In the genomic region with DNA sequence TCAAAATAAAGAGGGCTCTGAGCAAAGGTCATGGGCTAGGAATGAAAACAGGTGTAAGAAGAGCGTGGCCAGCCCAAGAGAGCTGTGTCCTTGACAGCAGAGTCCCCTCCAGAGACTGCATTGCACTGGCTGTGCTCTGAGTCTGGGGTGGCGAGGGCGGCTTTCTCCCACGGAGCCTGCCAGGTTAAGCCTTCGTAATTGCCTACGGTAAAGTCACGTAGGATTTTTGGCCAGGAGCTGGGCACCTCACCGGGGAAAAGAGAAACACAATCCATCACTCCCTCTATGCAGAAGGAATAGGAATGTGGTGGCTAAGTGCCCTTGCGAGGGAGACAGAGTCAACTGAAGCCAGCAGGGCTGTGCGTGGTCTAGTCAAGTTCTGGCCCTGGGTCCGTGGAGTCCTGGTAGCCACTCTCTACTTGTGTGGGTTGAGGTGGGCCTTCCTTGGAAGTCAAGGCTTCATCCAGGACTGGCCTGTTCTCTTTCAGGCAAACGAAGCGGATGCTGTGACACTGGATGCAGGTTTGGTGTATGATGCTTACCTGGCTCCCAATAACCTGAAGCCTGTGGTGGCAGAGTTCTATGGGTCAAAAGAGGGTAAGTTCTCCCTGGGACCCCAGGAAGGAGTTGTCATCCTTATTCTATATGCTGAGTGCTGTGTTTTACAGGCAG, we compare ENCODE assay signal across 1 cellular context.
A peak's percentile ranks its signal among the peaks of the same experiment; 100 is the strongest.
TF ChIP-seq lines count a peak whose summit lies in the region.

No MANE protein-coding gene starts in this region.

TF ChIP-seq in HepG2, 621 proteins besides CTCF, POLR2A, EP300 and RAD21 (continues in another document):
- TF ChIP-seq, protein P1, sequence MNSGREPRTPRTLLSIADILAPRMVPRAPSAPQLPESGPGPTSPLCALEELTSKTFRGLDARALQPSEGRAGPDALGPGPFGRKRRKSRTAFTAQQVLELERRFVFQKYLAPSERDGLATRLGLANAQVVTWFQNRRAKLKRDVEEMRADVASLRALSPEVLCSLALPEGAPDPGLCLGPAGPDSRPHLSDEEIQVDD (CRISPR knock-in tag; IDR thresholded peaks at IDR 0.05; ENCODE audit: borderline replicate concordance): no peak
- TF ChIP-seq JUN (CRISPR knock-in tag; IDR thresholded peaks at IDR 0.05) (no peak), ZNF777 (CRISPR knock-in tag; IDR thresholded peaks at IDR 0.05) (no peak), ZNF746 (CRISPR knock-in tag; IDR thresholded peaks at IDR 0.05) (peak; percentile 27; the same call in 1 of the 2 replicates), RFXAP (CRISPR knock-in tag; IDR thresholded peaks at IDR 0.05; ENCODE audit: borderline replicate concordance) (no peak), THYN1 (CRISPR knock-in tag; IDR thresholded peaks at IDR 0.05; ENCODE audit: borderline replicate concordance, low read depth) (no peak), SAFB2 (CRISPR knock-in tag; IDR thresholded peaks at IDR 0.05; ENCODE audit: borderline replicate concordance, low read depth) (no peak), ZNF850 (CRISPR knock-in tag; conservative IDR thresholded peaks at IDR 0.05) (no peak), REL (CRISPR knock-in tag; conservative IDR thresholded peaks at IDR 0.05) (no peak), MEIS1 (CRISPR knock-in tag; IDR thresholded peaks at IDR 0.05; ENCODE audit: borderline replicate concordance) (no peak), FOXK1 (CRISPR knock-in tag; IDR thresholded peaks at IDR 0.05; ENCODE audit: borderline replicate concordance, low read depth) (no peak), POLR2G (IDR thresholded peaks at IDR 0.05; ENCODE audit: low read depth, low read length) (peak; percentile 72), KLF15 (CRISPR knock-in tag; IDR thresholded peaks at IDR 0.05; ENCODE audit: borderline replicate concordance) (no peak), ZNF572 (CRISPR knock-in tag; IDR thresholded peaks at IDR 0.05) (no peak), TCF7 (IDR thresholded peaks at IDR 0.05; ENCODE audit: low read depth) (no peak), TARDBP (CRISPR knock-in tag; IDR thresholded peaks at IDR 0.05) (no peak), SETDB1 (CRISPR knock-in tag; IDR thresholded peaks at IDR 0.05; ENCODE audit: borderline replicate concordance) (no peak), REPIN1 (CRISPR knock-in tag; IDR thresholded peaks at IDR 0.05; ENCODE audit: borderline replicate concordance, low read depth) (peak; percentile 13; the same call in 1 of the 2 replicates), SP4 (CRISPR knock-in tag; IDR thresholded peaks at IDR 0.05) (0 out of 2 replicates have a peak, but pooled peaks have one; percentile 23), SOX13 (IDR thresholded peaks at IDR 0.05) (no peak), SOX13 (CRISPR knock-in tag; conservative IDR thresholded peaks at IDR 0.05 in 1 of 2, IDR thresholded peaks at IDR 0.05 in 1 of 2) (no peak), RXRA (CRISPR knock-in tag; IDR thresholded peaks at IDR 0.05) (no peak), EZH2 (conservative IDR thresholded peaks at IDR 0.05; ENCODE audit: low read depth, low read length) (no peak), SMARCE1 (IDR thresholded peaks at IDR 0.05; ENCODE audit: borderline replicate concordance) (no peak)
- TF ChIP-seq, protein P2, sequence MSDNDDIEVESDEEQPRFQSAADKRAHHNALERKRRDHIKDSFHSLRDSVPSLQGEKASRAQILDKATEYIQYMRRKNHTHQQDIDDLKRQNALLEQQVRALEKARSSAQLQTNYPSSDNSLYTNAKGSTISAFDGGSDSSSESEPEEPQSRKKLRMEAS (IDR thresholded peaks at IDR 0.05): peak; percentile 25; the same call in 1 of the 2 replicates
- TF ChIP-seq, protein P3, sequence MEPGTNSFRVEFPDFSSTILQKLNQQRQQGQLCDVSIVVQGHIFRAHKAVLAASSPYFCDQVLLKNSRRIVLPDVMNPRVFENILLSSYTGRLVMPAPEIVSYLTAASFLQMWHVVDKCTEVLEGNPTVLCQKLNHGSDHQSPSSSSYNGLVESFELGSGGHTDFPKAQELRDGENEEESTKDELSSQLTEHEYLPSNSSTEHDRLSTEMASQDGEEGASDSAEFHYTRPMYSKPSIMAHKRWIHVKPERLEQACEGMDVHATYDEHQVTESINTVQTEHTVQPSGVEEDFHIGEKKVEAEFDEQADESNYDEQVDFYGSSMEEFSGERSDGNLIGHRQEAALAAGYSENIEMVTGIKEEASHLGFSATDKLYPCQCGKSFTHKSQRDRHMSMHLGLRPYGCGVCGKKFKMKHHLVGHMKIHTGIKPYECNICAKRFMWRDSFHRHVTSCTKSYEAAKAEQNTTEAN (CRISPR knock-in tag; conservative IDR thresholded peaks at IDR 0.05): no peak
- TF ChIP-seq, protein P4, sequence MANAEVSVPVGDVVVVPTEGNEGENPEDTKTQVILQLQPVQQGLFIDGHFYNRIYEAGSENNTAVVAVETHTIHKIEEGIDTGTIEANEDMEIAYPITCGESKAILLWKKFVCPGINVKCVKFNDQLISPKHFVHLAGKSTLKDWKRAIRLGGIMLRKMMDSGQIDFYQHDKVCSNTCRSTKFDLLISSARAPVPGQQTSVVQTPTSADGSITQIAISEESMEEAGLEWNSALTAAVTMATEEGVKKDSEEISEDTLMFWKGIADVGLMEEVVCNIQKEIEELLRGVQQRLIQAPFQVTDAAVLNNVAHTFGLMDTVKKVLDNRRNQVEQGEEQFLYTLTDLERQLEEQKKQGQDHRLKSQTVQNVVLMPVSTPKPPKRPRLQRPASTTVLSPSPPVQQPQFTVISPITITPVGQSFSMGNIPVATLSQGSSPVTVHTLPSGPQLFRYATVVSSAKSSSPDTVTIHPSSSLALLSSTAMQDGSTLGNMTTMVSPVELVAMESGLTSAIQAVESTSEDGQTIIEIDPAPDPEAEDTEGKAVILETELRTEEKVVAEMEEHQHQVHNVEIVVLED (CRISPR knock-in tag; IDR thresholded peaks at IDR 0.05; ENCODE audit: borderline replicate concordance): no peak
- TF ChIP-seq, protein P5, sequence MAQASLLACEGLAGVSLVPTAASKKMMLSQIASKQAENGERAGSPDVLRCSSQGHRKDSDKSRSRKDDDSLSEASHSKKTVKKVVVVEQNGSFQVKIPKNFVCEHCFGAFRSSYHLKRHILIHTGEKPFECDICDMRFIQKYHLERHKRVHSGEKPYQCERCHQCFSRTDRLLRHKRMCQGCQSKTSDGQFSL (CRISPR knock-in tag; IDR thresholded peaks at IDR 0.05): no peak
- TF ChIP-seq, protein P6, sequence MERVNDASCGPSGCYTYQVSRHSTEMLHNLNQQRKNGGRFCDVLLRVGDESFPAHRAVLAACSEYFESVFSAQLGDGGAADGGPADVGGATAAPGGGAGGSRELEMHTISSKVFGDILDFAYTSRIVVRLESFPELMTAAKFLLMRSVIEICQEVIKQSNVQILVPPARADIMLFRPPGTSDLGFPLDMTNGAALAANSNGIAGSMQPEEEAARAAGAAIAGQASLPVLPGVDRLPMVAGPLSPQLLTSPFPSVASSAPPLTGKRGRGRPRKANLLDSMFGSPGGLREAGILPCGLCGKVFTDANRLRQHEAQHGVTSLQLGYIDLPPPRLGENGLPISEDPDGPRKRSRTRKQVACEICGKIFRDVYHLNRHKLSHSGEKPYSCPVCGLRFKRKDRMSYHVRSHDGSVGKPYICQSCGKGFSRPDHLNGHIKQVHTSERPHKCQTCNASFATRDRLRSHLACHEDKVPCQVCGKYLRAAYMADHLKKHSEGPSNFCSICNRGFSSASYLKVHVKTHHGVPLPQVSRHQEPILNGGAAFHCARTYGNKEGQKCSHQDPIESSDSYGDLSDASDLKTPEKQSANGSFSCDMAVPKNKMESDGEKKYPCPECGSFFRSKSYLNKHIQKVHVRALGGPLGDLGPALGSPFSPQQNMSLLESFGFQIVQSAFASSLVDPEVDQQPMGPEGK (CRISPR knock-in tag; IDR thresholded peaks at IDR 0.05): no peak
- TF ChIP-seq, protein P7, sequence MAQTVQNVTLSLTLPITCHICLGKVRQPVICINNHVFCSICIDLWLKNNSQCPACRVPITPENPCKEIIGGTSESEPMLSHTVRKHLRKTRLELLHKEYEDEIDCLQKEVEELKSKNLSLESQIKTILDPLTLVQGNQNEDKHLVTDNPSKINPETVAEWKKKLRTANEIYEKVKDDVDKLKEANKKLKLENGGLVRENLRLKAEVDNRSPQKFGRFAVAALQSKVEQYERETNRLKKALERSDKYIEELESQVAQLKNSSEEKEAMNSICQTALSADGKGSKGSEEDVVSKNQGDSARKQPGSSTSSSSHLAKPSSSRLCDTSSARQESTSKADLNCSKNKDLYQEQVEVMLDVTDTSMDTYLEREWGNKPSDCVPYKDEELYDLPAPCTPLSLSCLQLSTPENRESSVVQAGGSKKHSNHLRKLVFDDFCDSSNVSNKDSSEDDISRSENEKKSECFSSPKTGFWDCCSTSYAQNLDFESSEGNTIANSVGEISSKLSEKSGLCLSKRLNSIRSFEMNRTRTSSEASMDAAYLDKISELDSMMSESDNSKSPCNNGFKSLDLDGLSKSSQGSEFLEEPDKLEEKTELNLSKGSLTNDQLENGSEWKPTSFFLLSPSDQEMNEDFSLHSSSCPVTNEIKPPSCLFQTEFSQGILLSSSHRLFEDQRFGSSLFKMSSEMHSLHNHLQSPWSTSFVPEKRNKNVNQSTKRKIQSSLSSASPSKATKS (CRISPR knock-in tag; IDR thresholded peaks at IDR 0.05): no peak
- TF ChIP-seq, protein P8, sequence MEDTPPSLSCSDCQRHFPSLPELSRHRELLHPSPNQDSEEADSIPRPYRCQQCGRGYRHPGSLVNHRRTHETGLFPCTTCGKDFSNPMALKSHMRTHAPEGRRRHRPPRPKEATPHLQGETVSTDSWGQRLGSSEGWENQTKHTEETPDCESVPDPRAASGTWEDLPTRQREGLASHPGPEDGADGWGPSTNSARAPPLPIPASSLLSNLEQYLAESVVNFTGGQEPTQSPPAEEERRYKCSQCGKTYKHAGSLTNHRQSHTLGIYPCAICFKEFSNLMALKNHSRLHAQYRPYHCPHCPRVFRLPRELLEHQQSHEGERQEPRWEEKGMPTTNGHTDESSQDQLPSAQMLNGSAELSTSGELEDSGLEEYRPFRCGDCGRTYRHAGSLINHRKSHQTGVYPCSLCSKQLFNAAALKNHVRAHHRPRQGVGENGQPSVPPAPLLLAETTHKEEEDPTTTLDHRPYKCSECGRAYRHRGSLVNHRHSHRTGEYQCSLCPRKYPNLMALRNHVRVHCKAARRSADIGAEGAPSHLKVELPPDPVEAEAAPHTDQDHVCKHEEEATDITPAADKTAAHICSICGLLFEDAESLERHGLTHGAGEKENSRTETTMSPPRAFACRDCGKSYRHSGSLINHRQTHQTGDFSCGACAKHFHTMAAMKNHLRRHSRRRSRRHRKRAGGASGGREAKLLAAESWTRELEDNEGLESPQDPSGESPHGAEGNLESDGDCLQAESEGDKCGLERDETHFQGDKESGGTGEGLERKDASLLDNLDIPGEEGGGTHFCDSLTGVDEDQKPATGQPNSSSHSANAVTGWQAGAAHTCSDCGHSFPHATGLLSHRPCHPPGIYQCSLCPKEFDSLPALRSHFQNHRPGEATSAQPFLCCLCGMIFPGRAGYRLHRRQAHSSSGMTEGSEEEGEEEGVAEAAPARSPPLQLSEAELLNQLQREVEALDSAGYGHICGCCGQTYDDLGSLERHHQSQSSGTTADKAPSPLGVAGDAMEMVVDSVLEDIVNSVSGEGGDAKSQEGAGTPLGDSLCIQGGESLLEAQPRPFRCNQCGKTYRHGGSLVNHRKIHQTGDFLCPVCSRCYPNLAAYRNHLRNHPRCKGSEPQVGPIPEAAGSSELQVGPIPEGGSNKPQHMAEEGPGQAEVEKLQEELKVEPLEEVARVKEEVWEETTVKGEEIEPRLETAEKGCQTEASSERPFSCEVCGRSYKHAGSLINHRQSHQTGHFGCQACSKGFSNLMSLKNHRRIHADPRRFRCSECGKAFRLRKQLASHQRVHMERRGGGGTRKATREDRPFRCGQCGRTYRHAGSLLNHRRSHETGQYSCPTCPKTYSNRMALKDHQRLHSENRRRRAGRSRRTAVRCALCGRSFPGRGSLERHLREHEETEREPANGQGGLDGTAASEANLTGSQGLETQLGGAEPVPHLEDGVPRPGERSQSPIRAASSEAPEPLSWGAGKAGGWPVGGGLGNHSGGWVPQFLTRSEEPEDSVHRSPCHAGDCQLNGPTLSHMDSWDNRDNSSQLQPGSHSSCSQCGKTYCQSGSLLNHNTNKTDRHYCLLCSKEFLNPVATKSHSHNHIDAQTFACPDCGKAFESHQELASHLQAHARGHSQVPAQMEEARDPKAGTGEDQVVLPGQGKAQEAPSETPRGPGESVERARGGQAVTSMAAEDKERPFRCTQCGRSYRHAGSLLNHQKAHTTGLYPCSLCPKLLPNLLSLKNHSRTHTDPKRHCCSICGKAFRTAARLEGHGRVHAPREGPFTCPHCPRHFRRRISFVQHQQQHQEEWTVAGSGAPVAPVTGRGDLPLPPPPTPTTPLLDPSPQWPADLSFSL (CRISPR knock-in tag; IDR thresholded peaks at IDR 0.05): no peak
- TF ChIP-seq, protein P9, sequence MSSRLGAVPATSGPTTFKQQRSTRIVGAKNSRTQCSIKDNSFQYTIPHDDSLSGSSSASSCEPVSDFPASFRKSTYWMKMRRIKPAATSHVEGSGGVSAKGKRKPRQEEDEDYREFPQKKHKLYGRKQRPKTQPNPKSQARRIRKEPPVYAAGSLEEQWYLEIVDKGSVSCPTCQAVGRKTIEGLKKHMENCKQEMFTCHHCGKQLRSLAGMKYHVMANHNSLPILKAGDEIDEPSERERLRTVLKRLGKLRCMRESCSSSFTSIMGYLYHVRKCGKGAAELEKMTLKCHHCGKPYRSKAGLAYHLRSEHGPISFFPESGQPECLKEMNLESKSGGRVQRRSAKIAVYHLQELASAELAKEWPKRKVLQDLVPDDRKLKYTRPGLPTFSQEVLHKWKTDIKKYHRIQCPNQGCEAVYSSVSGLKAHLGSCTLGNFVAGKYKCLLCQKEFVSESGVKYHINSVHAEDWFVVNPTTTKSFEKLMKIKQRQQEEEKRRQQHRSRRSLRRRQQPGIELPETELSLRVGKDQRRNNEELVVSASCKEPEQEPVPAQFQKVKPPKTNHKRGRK (CRISPR knock-in tag; IDR thresholded peaks at IDR 0.05): no peak
- TF ChIP-seq, protein P10, sequence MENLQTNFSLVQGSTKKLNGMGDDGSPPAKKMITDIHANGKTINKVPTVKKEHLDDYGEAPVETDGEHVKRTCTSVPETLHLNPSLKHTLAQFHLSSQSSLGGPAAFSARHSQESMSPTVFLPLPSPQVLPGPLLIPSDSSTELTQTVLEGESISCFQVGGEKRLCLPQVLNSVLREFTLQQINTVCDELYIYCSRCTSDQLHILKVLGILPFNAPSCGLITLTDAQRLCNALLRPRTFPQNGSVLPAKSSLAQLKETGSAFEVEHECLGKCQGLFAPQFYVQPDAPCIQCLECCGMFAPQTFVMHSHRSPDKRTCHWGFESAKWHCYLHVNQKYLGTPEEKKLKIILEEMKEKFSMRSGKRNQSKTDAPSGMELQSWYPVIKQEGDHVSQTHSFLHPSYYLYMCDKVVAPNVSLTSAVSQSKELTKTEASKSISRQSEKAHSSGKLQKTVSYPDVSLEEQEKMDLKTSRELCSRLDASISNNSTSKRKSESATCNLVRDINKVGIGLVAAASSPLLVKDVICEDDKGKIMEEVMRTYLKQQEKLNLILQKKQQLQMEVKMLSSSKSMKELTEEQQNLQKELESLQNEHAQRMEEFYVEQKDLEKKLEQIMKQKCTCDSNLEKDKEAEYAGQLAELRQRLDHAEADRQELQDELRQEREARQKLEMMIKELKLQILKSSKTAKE (CRISPR knock-in tag; IDR thresholded peaks at IDR 0.05; ENCODE audit: borderline replicate concordance): no peak
- TF ChIP-seq, protein P11, sequence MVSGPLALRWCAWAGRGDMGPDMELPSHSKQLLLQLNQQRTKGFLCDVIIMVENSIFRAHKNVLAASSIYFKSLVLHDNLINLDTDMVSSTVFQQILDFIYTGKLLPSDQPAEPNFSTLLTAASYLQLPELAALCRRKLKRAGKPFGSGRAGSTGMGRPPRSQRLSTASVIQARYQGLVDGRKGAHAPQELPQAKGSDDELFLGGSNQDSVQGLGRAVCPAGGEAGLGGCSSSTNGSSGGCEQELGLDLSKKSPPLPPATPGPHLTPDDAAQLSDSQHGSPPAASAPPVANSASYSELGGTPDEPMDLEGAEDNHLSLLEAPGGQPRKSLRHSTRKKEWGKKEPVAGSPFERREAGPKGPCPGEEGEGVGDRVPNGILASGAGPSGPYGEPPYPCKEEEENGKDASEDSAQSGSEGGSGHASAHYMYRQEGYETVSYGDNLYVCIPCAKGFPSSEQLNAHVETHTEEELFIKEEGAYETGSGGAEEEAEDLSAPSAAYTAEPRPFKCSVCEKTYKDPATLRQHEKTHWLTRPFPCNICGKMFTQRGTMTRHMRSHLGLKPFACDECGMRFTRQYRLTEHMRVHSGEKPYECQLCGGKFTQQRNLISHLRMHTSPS (CRISPR knock-in tag; IDR thresholded peaks at IDR 0.05; ENCODE audit: low read depth): no peak
